ENCODE assay signal across 14 cellular contexts in genomic region chr14:56808314-56809201, GRCh38. TPM values are rescaled to one million over a fixed set of nuclear protein-coding genes. Genes with fewer than 3 reads are reported as not detected.
DNase-seq lines count a peak whose midpoint lies in the region; ATAC-seq and TF ChIP-seq lines count a peak whose summit lies in the region.
"Had no signal": no experiment of that assay in that cellular context is flagged by ENCODE, and none has a peak within 500 bp of the region (broad histone marks: within the 10 kb centered on the region; RNA-seq: fewer than 3 reads in every experiment).

No MANE protein-coding gene starts in this region.

- H3K4me3 ChIP-seq in heart left ventricle, result peak overlapping the region in 9 of 12 donors; percentile 5 to 24 (median 17)
- peak overlapping the region; percentile 9 for H3K4me3 ChIP-seq in astrocyte of the cerebellum (ENCODE audit: low read depth, low read length)
- peak overlapping the region; percentile 51 for H3K4me3 ChIP-seq in thoracic aorta
- H3K4me3 ChIP-seq: MG63 had no signal

- in situ Hi-C loops in astrocyte of the cerebellum (cut with HindIII; ENCODE audit: low sequenced_read_pairs), result no loop called here

- 2 to 5% (median 4%) methylated on average over 40 to 71 of the region's 71 CpGs for WGBS in heart left ventricle, 4 donors

- H3K9me3 Mint-ChIP-seq in mesothelial cell of epicardium, result no peaks in the 10 kb centered on the region

- no peak for ATAC-seq in heart left ventricle
- ATAC-seq in Right ventricle myocardium superior (ENCODE audit: poor library complexity), result no peak
- ATAC-seq in thoracic aorta (ENCODE audit: insufficient number of reproducible peaks, low FRiP score, low read depth), result no peak
- ATAC-seq in HG02759 (IDR thresholded peaks at IDR 0.05; ENCODE audit: unreplicated experiment), result no peak
- no peak for ATAC-seq in activated CD4-positive, CD25-positive, alpha-beta regulatory T cell treated with anti-CD3 and anti-CD28 coated beads, Interleukin-2, amount 50 U/mL, for 24 hours
- ATAC-seq: HCT116 had no signal

- H3K4me1 ChIP-seq in heart left ventricle, result peaks cover 0 to 22% (median 9%) of the 10 kb centered on the region in 12 donors
- H3K4me1 ChIP-seq in thoracic aorta (ENCODE audit: control insufficient read depth in 1 of 2, low read depth in 2 of 2), result peaks cover 11 to 18% of the 10 kb centered on the region in 2 donors

- DNase-seq in heart left ventricle (no peak), Right ventricle myocardium superior (no peak), astrocyte of the cerebellum (ENCODE audit: low read depth) (no peak), mesothelial cell of epicardium (ENCODE audit: low spot score in 2 of 2, unreplicated experiment in 2 of 2) (peak in 1 of 2 experiments; percentile 42), thoracic aorta (ENCODE audit: low spot score) (no peak), NCI-H2081 (lab: John Stamatoyannopoulos, UW) (no peak)
- DNase-seq: MG63, NCI-H510A treated with DMSO at 0.1 percent for 48 hours, SW 1271 had no signal

- peaks cover 79 to 100% (median 98%) of the 10 kb centered on the region in 9 donors for H3K27me3 ChIP-seq in heart left ventricle
- H3K27me3 ChIP-seq in thoracic aorta (replicated peaks; ENCODE audit: insufficient read depth), result peaks cover 26% of the 10 kb centered on the region

- H3K27ac Mint-ChIP-seq in mesothelial cell of epicardium, result no peak overlapping the region

- H3K9me3 ChIP-seq in heart left ventricle, result no peaks in the 10 kb centered on the region
- H3K9me3 ChIP-seq in thoracic aorta, result no peaks in the 10 kb centered on the region
- H3K9me3 ChIP-seq: MG63 had no signal

- H3K36me3 Mint-ChIP-seq in mesothelial cell of epicardium, result no peaks in the 10 kb centered on the region

- intact Hi-C loops in heart left ventricle (cut with DNase I) (no loop called here), Right ventricle myocardium superior (cut with DNase I) (no loop called here)

- H3K27ac ChIP-seq in heart left ventricle (no peak overlapping the region), thoracic aorta (no peak overlapping the region)

- TF ChIP-seq CTCF in heart left ventricle (IDR thresholded peaks at IDR 0.05) (no peak), astrocyte of the cerebellum (IDR thresholded peaks at IDR 0.05; ENCODE audit: low read depth, low read length, missing control alignments) (no peak), mesothelial cell of epicardium (IDR thresholded peaks at IDR 0.05; ENCODE audit: unreplicated experiment) (no peak), thoracic aorta (IDR thresholded peaks at IDR 0.05) (no peak)

- no peak for TF ChIP-seq POLR2A in heart left ventricle (IDR thresholded peaks at IDR 0.05)

- H3K36me3 ChIP-seq in heart left ventricle (no peaks in the 10 kb centered on the region), thoracic aorta (no peaks in the 10 kb centered on the region)
- H3K36me3 ChIP-seq: MG63 had no signal

- H3K4me1 Mint-ChIP-seq in mesothelial cell of epicardium, result peaks cover 8% of the 10 kb centered on the region

- peaks cover 97% of the 10 kb centered on the region for H3K27me3 Mint-ChIP-seq in mesothelial cell of epicardium (ENCODE audit: low read depth)

- H3K4me3 Mint-ChIP-seq in mesothelial cell of epicardium, result peak overlapping the region; percentile 23

RNA-seq across cellular contexts. Expression of gene OTX2, which starts 1.7 kb away (rescaled TPM):
- total RNA-seq in heart left ventricle, result not detected
- not detected for polyA plus RNA-seq in heart left ventricle
- total RNA-seq in Right ventricle myocardium superior, result not detected
- total RNA-seq in mesothelial cell of epicardium, result 0.27 TPM in 1 of 3 replicates, not detected in the others
- total RNA-seq in thoracic aorta, result not detected
- total RNA-seq: osteoblast, urinary bladder had no signal
- polyA plus RNA-seq: urinary bladder had no signal
